ENCODE assay signal across 1 cellular context in genomic region chr9:129177443-129177790, GRCh38.
A peak's percentile ranks its signal among the peaks of the same experiment; 100 is the strongest.
TF ChIP-seq lines count a peak whose summit lies in the region.

No MANE protein-coding gene starts in this region.

TF ChIP-seq in GM12878, 131 proteins besides CTCF, POLR2A, EP300 and RAD21:
- TF ChIP-seq BACH1 (IDR thresholded peaks at IDR 0.05; ENCODE audit: borderline replicate concordance) (0 out of 2 replicates have a peak, but pooled peaks have one; percentile 12), SMAD5 (IDR thresholded peaks at IDR 0.05; ENCODE audit: low read depth) (no peak)
